In genomic region chr13:86510792-86511191, GRCh38 we compare ENCODE assay signal across 2 cellular contexts.
TF ChIP-seq lines count a peak whose summit lies in the region.

No MANE protein-coding gene starts in this region.

TF ChIP-seq in SK-N-SH treated with all-trans-retinoic acid at 6 μM for 48 hours, 23 proteins besides CTCF, POLR2A, EP300 and RAD21 (continued from another document):
- TF ChIP-seq TSHZ2 (CRISPR knock-in tag; IDR thresholded peaks at IDR 0.05) (no peak), PPARA (CRISPR knock-in tag; IDR thresholded peaks at IDR 0.05; ENCODE audit: borderline replicate concordance) (no peak), POU6F1 (CRISPR knock-in tag; IDR thresholded peaks at IDR 0.05; ENCODE audit: borderline replicate concordance, low read depth) (no peak), ZNF70 (CRISPR knock-in tag; IDR thresholded peaks at IDR 0.05) (no peak), CREB5 (CRISPR knock-in tag; IDR thresholded peaks at IDR 0.05; ENCODE audit: low read depth) (no peak), ESRRG (CRISPR knock-in tag; IDR thresholded peaks at IDR 0.05) (no peak)

TF ChIP-seq in WTC11, 78 proteins besides CTCF, POLR2A, EP300 and RAD21 (continued from another document):
- TF ChIP-seq HMGXB4 (CRISPR knock-in tag; IDR thresholded peaks at IDR 0.05): no peak
- no peak for TF ChIP-seq CDX4 (CRISPR knock-in tag; IDR thresholded peaks at IDR 0.05; ENCODE audit: borderline replicate concordance)
- TF ChIP-seq SOX15 (CRISPR knock-in tag; IDR thresholded peaks at IDR 0.05): no peak
- no peak for TF ChIP-seq HMGA2 (CRISPR knock-in tag; IDR thresholded peaks at IDR 0.05)
- no peak for TF ChIP-seq ZNF423 (CRISPR knock-in tag; IDR thresholded peaks at IDR 0.05)
- no peak for TF ChIP-seq ARID4B (CRISPR knock-in tag; IDR thresholded peaks at IDR 0.05; ENCODE audit: borderline replicate concordance)
- no peak for TF ChIP-seq ZNF219 (CRISPR knock-in tag; IDR thresholded peaks at IDR 0.05; ENCODE audit: borderline replicate concordance)
- no peak for TF ChIP-seq FOXJ3 (CRISPR knock-in tag; IDR thresholded peaks at IDR 0.05; ENCODE audit: borderline replicate concordance)
- no peak for TF ChIP-seq MXD4 (CRISPR knock-in tag; IDR thresholded peaks at IDR 0.05; ENCODE audit: borderline replicate concordance)
- no peak for TF ChIP-seq ATF2 (CRISPR knock-in tag; IDR thresholded peaks at IDR 0.05; ENCODE audit: borderline replicate concordance, low read depth)
- no peak for TF ChIP-seq CBFB (CRISPR knock-in tag; IDR thresholded peaks at IDR 0.05; ENCODE audit: low read depth)
